Comparison of ENCODE assay signal across 8 cellular contexts in genomic region chr1:168112673-168113305, GRCh38. TPM values are rescaled to one million over a fixed set of nuclear protein-coding genes. Genes with fewer than 3 reads are reported as not detected.
DNase-seq lines count a peak whose midpoint lies in the region; ATAC-seq and TF ChIP-seq lines count a peak whose summit lies in the region.

No MANE protein-coding gene starts in this region.

- DNase-seq in NCI-H2029 (lab: John Stamatoyannopoulos, UW) (peak; percentile 52), islet precursor cell (peak; percentile 93), DMS114 treated with DMSO at 0.1 percent for 48 hours (lab: John Stamatoyannopoulos, UW; ENCODE audit: unreplicated experiment) (no peak), H7 (no peak), H9 (no peak)
- peak; percentile 40 for DNase-seq in activated T-cell treated with anti-CD3 and anti-CD28 coated beads, Interleukin-2, amount 50 U/mL, for 4 hours

- H3K4me1 Mint-ChIP-seq in activated T-cell treated with anti-CD3 and anti-CD28 coated beads, Interleukin-2, amount 50 U/mL, for 4 hours (ENCODE audit: low read depth), result peaks cover 3% of the 10 kb centered on the region
- H3K4me1 Mint-ChIP-seq in H9, result peaks cover 15 to 23% of the 10 kb centered on the region in 2 experiments

- H3K4me3 ChIP-seq in H7 (ENCODE audit: insufficient read depth, low read depth, low read length), result no peak overlapping the region

- H3K27me3 ChIP-seq in H7 (ENCODE audit: control insufficient read depth, insufficient read depth, low read length), result no peaks in the 10 kb centered on the region
- H3K27me3 ChIP-seq in H9 (ENCODE audit: insufficient read depth, low read length), result no peaks in the 10 kb centered on the region

- H3K27me3 Mint-ChIP-seq in activated T-cell treated with anti-CD3 and anti-CD28 coated beads, Interleukin-2, amount 50 U/mL, for 4 hours (ENCODE audit: low read depth), result peaks cover 2% of the 10 kb centered on the region
- no peaks in the 10 kb centered on the region for H3K27me3 Mint-ChIP-seq in H9 (ENCODE audit: low read depth)

- no peak overlapping the region for H3T11ph ChIP-seq in H9 (ENCODE audit: low read length)

- no peak overlapping the region for H3K9ac ChIP-seq in H9 (ENCODE audit: extremely low read depth, insufficient read length, low read length)

- H3K36me3 Mint-ChIP-seq in activated T-cell treated with anti-CD3 and anti-CD28 coated beads, Interleukin-2, amount 50 U/mL, for 4 hours (ENCODE audit: insufficient read depth), result no peaks in the 10 kb centered on the region
- H3K36me3 Mint-ChIP-seq in H9 (ENCODE audit: insufficient read depth in 1 of 3, low read depth in 3 of 3), result peaks cover 2 to 7% (median 6%) of the 10 kb centered on the region in 3 experiments; a peak in 4 of 7 replicates

- H3K56ac ChIP-seq in H9 (ENCODE audit: insufficient read length, low read depth, low read length), result no peak overlapping the region

- peak overlapping the region in 1 of 3 experiments; percentile 6; a peak in 2 of 7 replicates for H3K27ac Mint-ChIP-seq in H9

- no peaks in the 10 kb centered on the region for H3K79me2 ChIP-seq in H9 (ENCODE audit: insufficient read depth, low read length)

- H3K23ac ChIP-seq in H9 (ENCODE audit: insufficient read length, low read depth, low read length), result no peak overlapping the region

- H3K9me3 ChIP-seq in H9 (ENCODE audit: control insufficient read depth, low read depth, low read length), result no peaks in the 10 kb centered on the region

- no peak overlapping the region for H3K4ac ChIP-seq in H9 (ENCODE audit: low read depth, low read length)

- H4K5ac ChIP-seq in H9 (ENCODE audit: insufficient read length, low read depth, low read length), result no peak overlapping the region

- no peak overlapping the region for H2AK5ac ChIP-seq in H9 (ENCODE audit: insufficient read length, low read length)

- H2BK120ac ChIP-seq in H9 (ENCODE audit: low read depth, low read length, poor library complexity, severe bottlenecking), result no peak overlapping the region

- H4K91ac ChIP-seq in H9 (ENCODE audit: insufficient read length, low read depth, low read length), result no peak overlapping the region

- no peak overlapping the region for H3K4me2 ChIP-seq in H9 (ENCODE audit: insufficient read depth, insufficient read length, low read length)

- no peak overlapping the region for H2BK20ac ChIP-seq in H9 (ENCODE audit: low read depth, low read length, poor library complexity, severe bottlenecking)

- H4K8ac ChIP-seq in H9 (replicated peaks; ENCODE audit: insufficient read length, low read depth, low read length), result no peak overlapping the region

- peaks cover 2% of the 10 kb centered on the region; the same call in 1 of the 2 replicates for H3K4me1 ChIP-seq in H9 (ENCODE audit: insufficient read depth, low read length)

- H3K79me1 ChIP-seq in H9 (ENCODE audit: insufficient read depth, low read depth, low read length, poor library complexity, severe bottlenecking), result peaks cover 3% of the 10 kb centered on the region

- H3K18ac ChIP-seq in H9 (ENCODE audit: insufficient read length, low read depth, low read length), result no peak overlapping the region

- H2BK15ac ChIP-seq in H9 (ENCODE audit: low read depth, low read length), result no peak overlapping the region

- no peak overlapping the region for H2BK12ac ChIP-seq in H9 (ENCODE audit: insufficient read length, low read depth, low read length)

- ATAC-seq in GM21619 (IDR thresholded peaks at IDR 0.05; ENCODE audit: unreplicated experiment) (peak; percentile 60), HG02981 (IDR thresholded peaks at IDR 0.05; ENCODE audit: unreplicated experiment) (no peak)
- peak; percentile 75 to 81 for ATAC-seq in activated T-cell treated with anti-CD3 and anti-CD28 coated beads, Interleukin-2, amount 50 U/mL, for 4 hours

- H3K23me2 ChIP-seq in H9 (ENCODE audit: insufficient read length, low read depth, low read length, poor library complexity, severe bottlenecking), result no peaks in the 10 kb centered on the region

- H3K4me3 Mint-ChIP-seq in activated T-cell treated with anti-CD3 and anti-CD28 coated beads, Interleukin-2, amount 50 U/mL, for 4 hours, result no peak overlapping the region
- no peak overlapping the region for H3K4me3 Mint-ChIP-seq in H9

- no peak overlapping the region for H3K14ac ChIP-seq in H9 (ENCODE audit: insufficient read depth, low read length)

- no peaks in the 10 kb centered on the region for H3K36me3 ChIP-seq in H7 (replicated peaks; ENCODE audit: control insufficient read depth, insufficient read depth, low read length)

- no peaks in the 10 kb centered on the region for H3K9me3 Mint-ChIP-seq in activated T-cell treated with anti-CD3 and anti-CD28 coated beads, Interleukin-2, amount 50 U/mL, for 4 hours
- no peaks in the 10 kb centered on the region for H3K9me3 Mint-ChIP-seq in H9

- no peak overlapping the region for H3K27ac ChIP-seq in H9 (ENCODE audit: insufficient read length, low read depth, low read length)

- H2AFZ ChIP-seq in H9 (ENCODE audit: low read length), result no peak overlapping the region

- WGBS in H9 (ENCODE audit: extremely low coverage, insufficient read length, low lambda C conversion rate), result no CpG with 5 or more reads among the region's 6 CpGs

- TF ChIP-seq CTCF in H9 (conservative IDR thresholded peaks at IDR 0.05), result no peak

- H2BK5ac ChIP-seq in H9 (ENCODE audit: insufficient read length, low read length), result no peak overlapping the region

- H4K20me1 ChIP-seq in H9 (ENCODE audit: control insufficient read depth, insufficient read depth, insufficient read length), result no peaks in the 10 kb centered on the region

RNA-seq across cellular contexts. Expression of gene GPR161, which starts 23.9 kb away (rescaled TPM):
- under 1 TPM; 0.16 to 0.27 (median 0.20) TPM for total RNA-seq in activated T-cell treated with anti-CD3 and anti-CD28 coated beads, Interleukin-2, amount 50 U/mL, for 4 hours
- total RNA-seq in H7 (2014; rRNA removed; shearing (Covaris generic)), result 16.6 and 20.4 TPM in 2 replicates
- 9.9 and 10.6 TPM in 2 replicates for total RNA-seq in H9 (2021)

Comparison
In these comparisons a context has a peak if more than half of its experiments do, and no peak if none do; other contexts are left out.
1. DNase-seq: peak in NCI-H2029 (single experiment), activated T-cell treated with anti-CD3 and anti-CD28 coated beads, Interleukin-2, amount 50 U/mL, for 4 hours (single experiment) and islet precursor cell (single experiment); none in DMS114 treated with DMSO at 0.1 percent for 48 hours (single experiment), H7 (single experiment) and H9 (single experiment).